14 cellular contexts compared by ENCODE assay signal in genomic region chr5:179893958-179894895, GRCh38. TPM values are rescaled to one million over a fixed set of nuclear protein-coding genes. Genes with fewer than 3 reads are reported as not detected.
DNase-seq lines count a peak whose midpoint lies in the region; ATAC-seq and TF ChIP-seq lines count a peak whose summit lies in the region.
"Had no signal": no experiment of that assay in that cellular context is flagged by ENCODE, and none has a peak within 500 bp of the region (broad histone marks: within the 10 kb centered on the region; RNA-seq: fewer than 3 reads in every experiment).

No MANE protein-coding gene starts in this region.

- CTCF ChIA-PET in activated CD8-positive, alpha-beta memory T cell treated with anti-CD3 and anti-CD28 coated beads, Interleukin-2, amount 10 ng/mL, durations not matched to agents 7 days and 5 days (lab: Charles Lee) = no interaction called here

- H4K20me1 ChIP-seq in GM23338 (replicated peaks; ENCODE audit: insufficient read depth) = no peaks in the 10 kb centered on the region

- H3K36me3 ChIP-seq in GM23338 (ENCODE audit: insufficient read depth) (no peaks in the 10 kb centered on the region), right lobe of liver (peaks cover 0 to 72% (median 29%) of the 10 kb centered on the region in 4 donors), aorta (ENCODE audit: control insufficient read depth in 1 of 2, insufficient read depth in 2 of 2, low read length in 1 of 2) (peaks cover 0 to 15% of the 10 kb centered on the region in 2 donors)

- H3K9me3 ChIP-seq in right lobe of liver = no peaks in the 10 kb centered on the region
- no peaks in the 10 kb centered on the region for H3K9me3 ChIP-seq in aorta (ENCODE audit: control insufficient read depth, low read length)
- H3K9me3 ChIP-seq: BLaER1 treated with 17β-estradiol and CSF1 and Interleukin-3, amounts not matched to agents 10 nM and 100 nM had no signal

- H3F3A ChIP-seq in GM23338 (replicated peaks; ENCODE audit: low read depth) = no peaks in the 10 kb centered on the region

- TF ChIP-seq POLR2A in right lobe of liver (IDR thresholded peaks at IDR 0.05) = no peak

- 75% methylated on average over 8 of the region's 26 CpGs for WGBS in right lobe of liver (ENCODE audit: insufficient coverage, low coverage, low lambda C conversion rate, missing lambda C conversion rate)
- 90 to 91% methylated on average over 25 to 26 of the region's 26 CpGs for WGBS in aorta, 2 donors

- H3K27ac ChIP-seq in GM23338 (ENCODE audit: low read depth) (peak overlapping the region; percentile 88), right lobe of liver (no peak overlapping the region), aorta (ENCODE audit: low read depth in 1 of 2, low read length in 2 of 2) (no peak overlapping the region)
- H3K27ac ChIP-seq: BLaER1 treated with 17β-estradiol and CSF1 and Interleukin-3, amounts not matched to agents 10 nM and 100 nM; HL-60 had no signal

- intact Hi-C loops in right lobe of liver (cut with DNase I) (no loop called here), aorta (cut with DNase I) (no loop called here)

- H3K79me2 ChIP-seq in GM23338 (replicated peaks; ENCODE audit: insufficient read depth) = no peaks in the 10 kb centered on the region

- H3K4me3 Mint-ChIP-seq in GM23338 = no peak overlapping the region
- no peak overlapping the region for H3K4me3 Mint-ChIP-seq in activated CD8-positive, alpha-beta memory T cell treated with anti-CD3 and anti-CD28 coated beads, Interleukin-2, amount 10 ng/mL, durations not matched to agents 7 days and 5 days
- H3K4me3 Mint-ChIP-seq: CD4-positive, alpha-beta T cell; HFFc6 had no signal

- no peak for DNase-seq in GM23338 (ENCODE audit: low spot score)
- DNase-seq in cerebellum (ENCODE audit: low spot score) = peak; percentile 75
- peak in 2 of 3 donors; percentile 69 to 75 for DNase-seq in right lobe of liver
- DNase-seq in aorta = no peak
- DNase-seq in LoVo (ENCODE audit: low spot score) = no peak
- no peak for DNase-seq in activated CD8-positive, alpha-beta memory T cell treated with anti-CD3 and anti-CD28 coated beads, Interleukin-2, amount 10 ng/mL, durations not matched to agents 7 days and 5 days
- no peak for DNase-seq in NCI-H2196 treated with DMSO at 0.1 percent for 48 hours (lab: John Stamatoyannopoulos, UW; ENCODE audit: unreplicated experiment)
- DNase-seq: ACHN; CD4-positive, alpha-beta T cell; DMS79; HCEC 1CT; HFFc6 had no signal

- H3K27me3 ChIP-seq in GM23338 (ENCODE audit: insufficient read depth) (no peaks in the 10 kb centered on the region), right lobe of liver (no peaks in the 10 kb centered on the region), aorta (ENCODE audit: control insufficient read depth in 1 of 2, insufficient read depth in 2 of 2, low read length in 1 of 2) (no peaks in the 10 kb centered on the region)
- H3K27me3 ChIP-seq: BLaER1 treated with 17β-estradiol and CSF1 and Interleukin-3, amounts not matched to agents 10 nM and 100 nM had no signal

- peaks cover 4% of the 10 kb centered on the region for H3K27me3 Mint-ChIP-seq in GM23338 (ENCODE audit: insufficient read depth, low read depth, poor library complexity)
- no peaks in the 10 kb centered on the region for H3K27me3 Mint-ChIP-seq in activated CD8-positive, alpha-beta memory T cell treated with anti-CD3 and anti-CD28 coated beads, Interleukin-2, amount 10 ng/mL, durations not matched to agents 7 days and 5 days
- H3K27me3 Mint-ChIP-seq: CD4-positive, alpha-beta T cell had no signal

- H3K9me3 Mint-ChIP-seq in GM23338 = no peaks in the 10 kb centered on the region
- H3K9me3 Mint-ChIP-seq in activated CD8-positive, alpha-beta memory T cell treated with anti-CD3 and anti-CD28 coated beads, Interleukin-2, amount 10 ng/mL, durations not matched to agents 7 days and 5 days (ENCODE audit: low read depth) = no peaks in the 10 kb centered on the region
- H3K9me3 Mint-ChIP-seq: CD4-positive, alpha-beta T cell; HFFc6 had no signal

- no peaks in the 10 kb centered on the region for H3K9me2 ChIP-seq in GM23338 (ENCODE audit: insufficient read depth)

- no peak for TF ChIP-seq CTCF in GM23338 (conservative IDR thresholded peaks at IDR 0.05; ENCODE audit: low read depth in 2 of 2)
- no peak for TF ChIP-seq CTCF in right lobe of liver (IDR thresholded peaks at IDR 0.05)

- no peak for ATAC-seq in GM23338
- ATAC-seq in right lobe of liver = peak; percentile 47 to 93 (median 68)
- peak; percentile 26 for ATAC-seq in aorta (ENCODE audit: low FRiP score)
- ATAC-seq in activated CD8-positive, alpha-beta memory T cell treated with anti-CD3 and anti-CD28 coated beads, Interleukin-2, amount 10 ng/mL, durations not matched to agents 7 days and 5 days = no peak

- no peak overlapping the region for H3K4me2 ChIP-seq in GM23338
- H3K4me2 ChIP-seq: BLaER1 treated with 17β-estradiol and CSF1 and Interleukin-3, amounts not matched to agents 10 nM and 100 nM had no signal

- H3K4me3 ChIP-seq in GM23338 (no peak overlapping the region), right lobe of liver (no peak overlapping the region), aorta (ENCODE audit: low read length in 2 of 2) (no peak overlapping the region)
- H3K4me3 ChIP-seq: BLaER1 treated with 17β-estradiol and CSF1 and Interleukin-3, amounts not matched to agents 10 nM and 100 nM had no signal

- H3K4me1 ChIP-seq in GM23338 (ENCODE audit: insufficient read depth) (peaks cover 12% of the 10 kb centered on the region), right lobe of liver (peaks cover 0 to 12% (median 0%) of the 10 kb centered on the region in 4 donors), aorta (ENCODE audit: control insufficient read depth in 1 of 2, insufficient read depth in 2 of 2, low read length in 2 of 2) (no peaks in the 10 kb centered on the region)
- H3K4me1 ChIP-seq: BLaER1 treated with 17β-estradiol and CSF1 and Interleukin-3, amounts not matched to agents 10 nM and 100 nM had no signal

- H3K36me3 Mint-ChIP-seq in GM23338 (ENCODE audit: low read depth) = peaks cover 41% of the 10 kb centered on the region
- H3K36me3 Mint-ChIP-seq in activated CD8-positive, alpha-beta memory T cell treated with anti-CD3 and anti-CD28 coated beads, Interleukin-2, amount 10 ng/mL, durations not matched to agents 7 days and 5 days = peaks cover 19% of the 10 kb centered on the region

- peaks cover 12% of the 10 kb centered on the region; the same call in 2 of the 3 replicates for H3K4me1 Mint-ChIP-seq in GM23338
- H3K4me1 Mint-ChIP-seq in activated CD8-positive, alpha-beta memory T cell treated with anti-CD3 and anti-CD28 coated beads, Interleukin-2, amount 10 ng/mL, durations not matched to agents 7 days and 5 days = no peaks in the 10 kb centered on the region

- H2AFZ ChIP-seq in GM23338 = no peak overlapping the region

- H3K27ac Mint-ChIP-seq in GM23338 = no peak overlapping the region
- H3K27ac Mint-ChIP-seq in activated CD8-positive, alpha-beta memory T cell treated with anti-CD3 and anti-CD28 coated beads, Interleukin-2, amount 10 ng/mL, durations not matched to agents 7 days and 5 days = no peak overlapping the region
- H3K27ac Mint-ChIP-seq: CD4-positive, alpha-beta T cell; HFFc6 had no signal

TF ChIP-seq in GM23338, 12 proteins besides CTCF, POLR2A, EP300 and RAD21:
- TF ChIP-seq ZNF331 (CRISPR knock-in tag; IDR thresholded peaks at IDR 0.05; ENCODE audit: low read depth) (no peak), POLR2AphosphoS5 (IDR thresholded peaks at IDR 0.05; ENCODE audit: low read depth) (no peak), JUNB (IDR thresholded peaks at IDR 0.05; ENCODE audit: unreplicated experiment) (no peak), STAT1 (IDR thresholded peaks at IDR 0.05; ENCODE audit: unreplicated experiment) (no peak), ZNF114 (CRISPR knock-in tag; IDR thresholded peaks at IDR 0.05) (no peak), EZH2 (IDR thresholded peaks at IDR 0.05; ENCODE audit: low read depth, unreplicated experiment) (no peak), CREB1 (CRISPR knock-in tag; IDR thresholded peaks at IDR 0.05; ENCODE audit: low read depth) (no peak), NANOG (IDR thresholded peaks at IDR 0.05; ENCODE audit: borderline replicate concordance) (no peak)

RNA-seq across cellular contexts. Expression of gene TBC1D9B, which starts 13.5 kb away (rescaled TPM):
- total RNA-seq in GM23338 (2014; rRNA removed; shearing (Covaris generic)) = 34.5 and 38.0 TPM in 2 replicates
- 17.1 and 19.0 TPM in 2 replicates for polyA plus RNA-seq in GM23338 (2016; fragmentation: Nextera tagmentation; extraction: Ambion mirVana)
- 67.0 TPM for total RNA-seq in cerebellum
- total RNA-seq in right lobe of liver = 10 to 100 TPM; 58.7 to 81.9 (median 69.5) TPM
- 100 to 1,000 TPM in 1 of 2 donors, 10 to 100 TPM in 1; 90.0 to 120 TPM for total RNA-seq in aorta
- 10 to 100 TPM; 32.1 to 60.2 TPM for polyA plus RNA-seq in aorta
- total RNA-seq in activated CD8-positive, alpha-beta memory T cell treated with anti-CD3 and anti-CD28 coated beads, Interleukin-2, amount 10 ng/mL, durations not matched to agents 7 days and 5 days = 10 to 100 TPM; 71.6 to 83.3 TPM

RNA-seq across cellular contexts. Expression of gene MRNIP, which starts 35.6 kb away (rescaled TPM):
- total RNA-seq in GM23338 (2014; rRNA removed; shearing (Covaris generic)) = 29.4 and 34.4 TPM in 2 replicates
- polyA plus RNA-seq in GM23338 (2016; fragmentation: Nextera tagmentation; extraction: Ambion mirVana) (18.0 and 18.2 TPM in 2 replicates), aorta (100 to 1,000 TPM in 1 of 2 donors, 10 to 100 TPM in 1; 24.2 to 103 TPM)
- total RNA-seq in cerebellum (33.9 TPM), right lobe of liver (10 to 100 TPM in 3 of 6 experiments, 1 to 10 TPM in 3; 4.7 to 14.7 (median 9.0) TPM), aorta (10 to 100 TPM; 22.9 to 46.6 TPM)
- 10 to 100 TPM; 20.2 to 21.4 TPM for total RNA-seq in activated CD8-positive, alpha-beta memory T cell treated with anti-CD3 and anti-CD28 coated beads, Interleukin-2, amount 10 ng/mL, durations not matched to agents 7 days and 5 days

Comparison
In these comparisons a context has a peak if more than half of its experiments do, and no peak if none do; other contexts are left out.
1. ATAC-seq: peak in right lobe of liver (4 of 4) and aorta (single experiment); none in GM23338 (single experiment) and activated CD8-positive, alpha-beta memory T cell treated with anti-CD3 and anti-CD28 coated beads, Interleukin-2, amount 10 ng/mL, durations not matched to agents 7 days and 5 days (single experiment).
2. DNase-seq: peak in cerebellum (single experiment) and right lobe of liver (2 of 3); none in GM23338 (single experiment), aorta (0 of 2), LoVo (single experiment), activated CD8-positive, alpha-beta memory T cell treated with anti-CD3 and anti-CD28 coated beads, Interleukin-2, amount 10 ng/mL, durations not matched to agents 7 days and 5 days (single experiment) and NCI-H2196 treated with DMSO at 0.1 percent for 48 hours (single experiment).